8 cellular contexts compared by ENCODE assay signal in genomic region chr12:57459055-57459749, GRCh38. TPM values are rescaled to one million over a fixed set of nuclear protein-coding genes. Genes with fewer than 3 reads are reported as not detected.
A peak's percentile ranks its signal among the peaks of the same experiment; 100 is the strongest.
DNase-seq lines count a peak whose midpoint lies in the region; ATAC-seq and TF ChIP-seq lines count a peak whose summit lies in the region.

No MANE protein-coding gene starts in this region.

- H3K36me3 ChIP-seq in DND-41 (ENCODE audit: insufficient read depth, low read length), result no peaks in the 10 kb centered on the region
- no peaks in the 10 kb centered on the region for H3K36me3 ChIP-seq in Karpas-422 (ENCODE audit: insufficient read depth, low read length)
- H3K36me3 ChIP-seq in Peyer's patch, result no peaks in the 10 kb centered on the region

- H3K79me2 ChIP-seq in DND-41 (ENCODE audit: insufficient read depth, low read length), result no peaks in the 10 kb centered on the region
- H3K79me2 ChIP-seq in Karpas-422 (ENCODE audit: low read length), result no peaks in the 10 kb centered on the region

- H4K20me1 ChIP-seq in DND-41 (ENCODE audit: insufficient read depth, low read length), result no peaks in the 10 kb centered on the region
- no peaks in the 10 kb centered on the region for H4K20me1 ChIP-seq in Karpas-422 (ENCODE audit: insufficient read depth, low read depth, low read length)

- TF ChIP-seq POLR2A in Peyer's patch (IDR thresholded peaks at IDR 0.05), result no peak

- H3K27me3 ChIP-seq in DND-41 (ENCODE audit: insufficient read depth, low read length, poor library complexity), result peaks cover 7% of the 10 kb centered on the region
- H3K27me3 ChIP-seq in Karpas-422 (ENCODE audit: low read length), result no peaks in the 10 kb centered on the region
- no peaks in the 10 kb centered on the region for H3K27me3 ChIP-seq in Peyer's patch

- peaks cover 60% of the 10 kb centered on the region for H3K4me1 Mint-ChIP-seq in activated T-helper 1 cell treated with anti-CD3 and anti-CD28 coated beads, Interleukin-12 subunit alpha, Interleukin-12 subunit beta, Interleukin-2, Interleukin-4 antibody, amounts not matched to agents 30 ng/mL and 10 ng/mL and 1 ng/mL, durations not matched to agents 14 hours and 24 hours and 36 hours (ENCODE audit: low read depth)
- H3K4me1 Mint-ChIP-seq in naive thymus-derived CD8-positive, alpha-beta T cell, result peaks cover 32 to 64% (median 44%) of the 10 kb centered on the region in 4 donors
- peaks cover 56 to 86% of the 10 kb centered on the region in 2 donors for H3K4me1 Mint-ChIP-seq in stimulated activated naive B cell treated with anti-CD40 and anti-IgM and Interleukin-4, amounts not matched to agents 10 μg/mL and 1 μg/mL and 100 μg/mL, for 72 hours

- H3K27ac Mint-ChIP-seq in activated T-helper 1 cell treated with anti-CD3 and anti-CD28 coated beads, Interleukin-12 subunit alpha, Interleukin-12 subunit beta, Interleukin-2, Interleukin-4 antibody, amounts not matched to agents 30 ng/mL and 10 ng/mL and 1 ng/mL, durations not matched to agents 14 hours and 24 hours and 36 hours, result peak overlapping the region; percentile 93
- peak overlapping the region; percentile 92 to 99 (median 97) for H3K27ac Mint-ChIP-seq in naive thymus-derived CD8-positive, alpha-beta T cell
- peak overlapping the region; percentile 99 for H3K27ac Mint-ChIP-seq in stimulated activated naive B cell treated with anti-CD40 and anti-IgM and Interleukin-4, amounts not matched to agents 10 μg/mL and 1 μg/mL and 100 μg/mL, for 72 hours

- H3K9me3 ChIP-seq in DND-41 (ENCODE audit: insufficient read depth, low read length, severe bottlenecking) (no peaks in the 10 kb centered on the region), Karpas-422 (ENCODE audit: low read length) (no peaks in the 10 kb centered on the region), Peyer's patch (no peaks in the 10 kb centered on the region)

- ATAC-seq in DND-41 (ENCODE audit: insufficient read depth, low read depth) (peak; percentile 85), GM21786 (IDR thresholded peaks at IDR 0.05; ENCODE audit: unreplicated experiment) (peak; percentile 38)
- ATAC-seq in naive thymus-derived CD8-positive, alpha-beta T cell, result peak; percentile 71 to 88
- ATAC-seq in stimulated activated naive B cell treated with anti-CD40 and anti-IgM and Interleukin-4, amounts not matched to agents 10 μg/mL and 1 μg/mL and 100 μg/mL, for 72 hours (replicated peaks), result peak; percentile 69 to 71

- H3K9me2 ChIP-seq in Karpas-422 (replicated peaks; ENCODE audit: insufficient read depth, low read length), result no peaks in the 10 kb centered on the region

- DNase-seq in DND-41, result peak; percentile 98
- DNase-seq in Karpas-422, result peak; percentile 98
- DNase-seq in Peyer's patch, result peak; percentile 92 to 97 (median 94)
- peak; percentile 90 for DNase-seq in activated T-helper 1 cell treated with anti-CD3 and anti-CD28 coated beads, Interleukin-12 subunit alpha, Interleukin-12 subunit beta, Interleukin-2, Interleukin-4 antibody, amounts not matched to agents 30 ng/mL and 10 ng/mL and 1 ng/mL, durations not matched to agents 14 hours and 24 hours and 36 hours (ENCODE audit: low spot score)
- DNase-seq in fibroblast of peridontal ligament (ENCODE audit: extremely low read depth), result peak; percentile 96
- DNase-seq in naive thymus-derived CD8-positive, alpha-beta T cell, result peak; percentile 82 to 98 (median 96)
- peak; percentile 94 for DNase-seq in stimulated activated naive B cell treated with anti-CD40 and anti-IgM and Interleukin-4, amounts not matched to agents 10 μg/mL and 1 μg/mL and 100 μg/mL, for 72 hours

- H3K4me1 ChIP-seq in DND-41 (ENCODE audit: insufficient read depth, low read length) (peaks cover 47% of the 10 kb centered on the region), Karpas-422 (ENCODE audit: low read length) (peaks cover 57% of the 10 kb centered on the region), Peyer's patch (peaks cover 8 to 48% (median 15%) of the 10 kb centered on the region in 4 donors)

- H3K9ac ChIP-seq in DND-41 (ENCODE audit: low read depth, low read length) (peak overlapping the region; percentile 56), Karpas-422 (ENCODE audit: low read length) (peak overlapping the region; percentile 83)

- POLR2A ChIA-PET in naive thymus-derived CD8-positive, alpha-beta T cell (lab: Charles Lee), result interaction anchor here (0.6 to 7.5 kb wide), 16 partner anchors 11 to 347 kb away, joined by 3 to 133 read pairs (median 4); partner anchors contain the start of genes ARHGAP9, ARHGEF25, B4GALNT1 and DDIT3

- H3K9me3 Mint-ChIP-seq in activated T-helper 1 cell treated with anti-CD3 and anti-CD28 coated beads, Interleukin-12 subunit alpha, Interleukin-12 subunit beta, Interleukin-2, Interleukin-4 antibody, amounts not matched to agents 30 ng/mL and 10 ng/mL and 1 ng/mL, durations not matched to agents 14 hours and 24 hours and 36 hours, result no peaks in the 10 kb centered on the region
- no peaks in the 10 kb centered on the region for H3K9me3 Mint-ChIP-seq in naive thymus-derived CD8-positive, alpha-beta T cell
- H3K9me3 Mint-ChIP-seq in stimulated activated naive B cell treated with anti-CD40 and anti-IgM and Interleukin-4, amounts not matched to agents 10 μg/mL and 1 μg/mL and 100 μg/mL, for 72 hours, result no peaks in the 10 kb centered on the region

- H3K4me3 ChIP-seq in DND-41 (ENCODE audit: low read depth in 1 of 2, low read length in 2 of 2) (peak overlapping the region; percentile 30 to 70; a peak in 3 of 4 replicates), Karpas-422 (ENCODE audit: low read length) (peak overlapping the region; percentile 74), Peyer's patch (peak overlapping the region; percentile 59 to 74 (median 67))

- TF ChIP-seq CTCF in DND-41 (IDR thresholded peaks at IDR 0.05; ENCODE audit: borderline replicate concordance, extremely low read depth, low read length, poor library complexity, severe bottlenecking) (peak; percentile 99), Peyer's patch (IDR thresholded peaks at IDR 0.05) (peak; percentile 96 to 99 (median 98))

- intact Hi-C loops in activated T-helper 1 cell treated with anti-CD3 and anti-CD28 coated beads, Interleukin-12 subunit alpha, Interleukin-12 subunit beta, Interleukin-2, Interleukin-4 antibody, amounts not matched to agents 30 ng/mL and 10 ng/mL and 1 ng/mL, durations not matched to agents 14 hours and 24 hours and 36 hours (cut with micrococcal nuclease), result loop anchor here (1.0 kb wide), 9 partner anchors 28 to 246 kb away; partner anchors contain the start of genes DCTN2, DDIT3 and R3HDM2

- H3K27me3 Mint-ChIP-seq in activated T-helper 1 cell treated with anti-CD3 and anti-CD28 coated beads, Interleukin-12 subunit alpha, Interleukin-12 subunit beta, Interleukin-2, Interleukin-4 antibody, amounts not matched to agents 30 ng/mL and 10 ng/mL and 1 ng/mL, durations not matched to agents 14 hours and 24 hours and 36 hours (ENCODE audit: insufficient read depth), result peaks cover 21% of the 10 kb centered on the region
- H3K27me3 Mint-ChIP-seq in naive thymus-derived CD8-positive, alpha-beta T cell, result peaks cover 0 to 3% (median 0%) of the 10 kb centered on the region in 5 donors
- no peaks in the 10 kb centered on the region for H3K27me3 Mint-ChIP-seq in stimulated activated naive B cell treated with anti-CD40 and anti-IgM and Interleukin-4, amounts not matched to agents 10 μg/mL and 1 μg/mL and 100 μg/mL, for 72 hours

- peak overlapping the region; percentile 96 for H3K4me2 ChIP-seq in DND-41 (ENCODE audit: insufficient read depth, low read length)
- H3K4me2 ChIP-seq in Karpas-422 (ENCODE audit: low read depth, low read length, poor library complexity, severe bottlenecking), result peak overlapping the region; percentile 98

- H3K36me3 Mint-ChIP-seq in activated T-helper 1 cell treated with anti-CD3 and anti-CD28 coated beads, Interleukin-12 subunit alpha, Interleukin-12 subunit beta, Interleukin-2, Interleukin-4 antibody, amounts not matched to agents 30 ng/mL and 10 ng/mL and 1 ng/mL, durations not matched to agents 14 hours and 24 hours and 36 hours (ENCODE audit: low read depth), result no peaks in the 10 kb centered on the region
- no peaks in the 10 kb centered on the region for H3K36me3 Mint-ChIP-seq in naive thymus-derived CD8-positive, alpha-beta T cell
- peaks cover 0 to 3% of the 10 kb centered on the region in 2 donors for H3K36me3 Mint-ChIP-seq in stimulated activated naive B cell treated with anti-CD40 and anti-IgM and Interleukin-4, amounts not matched to agents 10 μg/mL and 1 μg/mL and 100 μg/mL, for 72 hours

- H3K27ac ChIP-seq in DND-41 (ENCODE audit: low read length) (peak overlapping the region; percentile 90), Karpas-422 (ENCODE audit: low read length) (peak overlapping the region; percentile 90), Peyer's patch (peak overlapping the region; percentile 71 to 89 (median 81))

- H3K4me3 Mint-ChIP-seq in activated T-helper 1 cell treated with anti-CD3 and anti-CD28 coated beads, Interleukin-12 subunit alpha, Interleukin-12 subunit beta, Interleukin-2, Interleukin-4 antibody, amounts not matched to agents 30 ng/mL and 10 ng/mL and 1 ng/mL, durations not matched to agents 14 hours and 24 hours and 36 hours, result peak overlapping the region; percentile 94
- peak overlapping the region; percentile 80 to 99 (median 96) for H3K4me3 Mint-ChIP-seq in naive thymus-derived CD8-positive, alpha-beta T cell
- peak overlapping the region; percentile 85 to 96 for H3K4me3 Mint-ChIP-seq in stimulated activated naive B cell treated with anti-CD40 and anti-IgM and Interleukin-4, amounts not matched to agents 10 μg/mL and 1 μg/mL and 100 μg/mL, for 72 hours

- H2AFZ ChIP-seq in DND-41 (ENCODE audit: low read depth, low read length) (peak overlapping the region; percentile 94), Karpas-422 (ENCODE audit: low read length) (peak overlapping the region; percentile 84)

RNA-seq across cellular contexts. Expression of gene GLI1, which starts 0.4 kb away (rescaled TPM):
- total RNA-seq in Karpas-422 (2014; rRNA removed; shearing (Covaris generic); ENCODE audit: low replicate concordance), result 1.9 and 9.3 TPM in 2 replicates
- 1 to 10 TPM in 2 of 4 donors, under 1 TPM in 2; 0.67 to 2.1 (median 1.3) TPM for total RNA-seq in Peyer's patch
- 1.5 and 2.5 TPM in 2 replicates for total RNA-seq in activated T-helper 1 cell treated with anti-CD3 and anti-CD28 coated beads, Interleukin-12 subunit alpha, Interleukin-12 subunit beta, Interleukin-2, Interleukin-4 antibody, amounts not matched to agents 30 ng/mL and 10 ng/mL and 1 ng/mL, durations not matched to agents 14 hours and 24 hours and 36 hours
- total RNA-seq in naive thymus-derived CD8-positive, alpha-beta T cell, result 1 to 10 TPM; 1.9 to 2.7 TPM
- polyA plus RNA-seq in naive thymus-derived CD8-positive, alpha-beta T cell, result not detected

RNA-seq across cellular contexts. Expression of gene INHBE, which starts 4.1 kb away (rescaled TPM):
- 14.3 and 17.9 TPM in 2 replicates for total RNA-seq in Karpas-422 (2014; rRNA removed; shearing (Covaris generic); ENCODE audit: low replicate concordance)
- total RNA-seq in Peyer's patch, result not detected
- 0.22 and 0.41 TPM in 2 replicates for total RNA-seq in activated T-helper 1 cell treated with anti-CD3 and anti-CD28 coated beads, Interleukin-12 subunit alpha, Interleukin-12 subunit beta, Interleukin-2, Interleukin-4 antibody, amounts not matched to agents 30 ng/mL and 10 ng/mL and 1 ng/mL, durations not matched to agents 14 hours and 24 hours and 36 hours
- total RNA-seq in naive thymus-derived CD8-positive, alpha-beta T cell, result not detected
- under 1 TPM in 1 of 3 donors, not detected in 2; 0.16 TPM for polyA plus RNA-seq in naive thymus-derived CD8-positive, alpha-beta T cell

RNA-seq across cellular contexts. Expression of gene ARHGAP9, which starts 20.5 kb away (rescaled TPM):
- total RNA-seq in Karpas-422 (2014; rRNA removed; shearing (Covaris generic); ENCODE audit: low replicate concordance), result 6.7 and 12.3 TPM in 2 replicates
- total RNA-seq in Peyer's patch, result 100 to 1,000 TPM in 1 of 4 donors, 10 to 100 TPM in 3; 16.5 to 220 (median 28.2) TPM
- 102 TPM in 2 replicates for total RNA-seq in activated T-helper 1 cell treated with anti-CD3 and anti-CD28 coated beads, Interleukin-12 subunit alpha, Interleukin-12 subunit beta, Interleukin-2, Interleukin-4 antibody, amounts not matched to agents 30 ng/mL and 10 ng/mL and 1 ng/mL, durations not matched to agents 14 hours and 24 hours and 36 hours
- total RNA-seq in naive thymus-derived CD8-positive, alpha-beta T cell, result 100 to 1,000 TPM; 287 to 291 TPM
- 100 to 1,000 TPM; 136 to 240 (median 150) TPM for polyA plus RNA-seq in naive thymus-derived CD8-positive, alpha-beta T cell

RNA-seq across cellular contexts. Expression of gene INHBC, which starts 24.6 kb away (rescaled TPM):
- 0.11 TPM in 1 of 2 replicates, not detected in the other for total RNA-seq in Karpas-422 (2014; rRNA removed; shearing (Covaris generic); ENCODE audit: low replicate concordance)
- total RNA-seq in Peyer's patch, result not detected
- 0.15 TPM in 1 of 2 replicates, not detected in the other for total RNA-seq in activated T-helper 1 cell treated with anti-CD3 and anti-CD28 coated beads, Interleukin-12 subunit alpha, Interleukin-12 subunit beta, Interleukin-2, Interleukin-4 antibody, amounts not matched to agents 30 ng/mL and 10 ng/mL and 1 ng/mL, durations not matched to agents 14 hours and 24 hours and 36 hours
- under 1 TPM; 0.18 to 0.19 TPM for total RNA-seq in naive thymus-derived CD8-positive, alpha-beta T cell
- polyA plus RNA-seq in naive thymus-derived CD8-positive, alpha-beta T cell, result not detected

RNA-seq across cellular contexts. Expression of gene R3HDM2, which starts 28.4 kb away (rescaled TPM):
- 31.9 and 39.0 TPM in 2 replicates for total RNA-seq in Karpas-422 (2014; rRNA removed; shearing (Covaris generic); ENCODE audit: low replicate concordance)
- total RNA-seq in Peyer's patch, result 100 to 1,000 TPM in 1 of 4 donors, 10 to 100 TPM in 3; 23.1 to 145 (median 54.8) TPM
- total RNA-seq in activated T-helper 1 cell treated with anti-CD3 and anti-CD28 coated beads, Interleukin-12 subunit alpha, Interleukin-12 subunit beta, Interleukin-2, Interleukin-4 antibody, amounts not matched to agents 30 ng/mL and 10 ng/mL and 1 ng/mL, durations not matched to agents 14 hours and 24 hours and 36 hours, result 39.0 and 44.6 TPM in 2 replicates
- total RNA-seq in naive thymus-derived CD8-positive, alpha-beta T cell, result 100 to 1,000 TPM; 104 to 115 TPM
- 10 to 100 TPM in 1 of 3 donors, 1 to 10 TPM in 2; 5.4 to 17.3 (median 7.4) TPM for polyA plus RNA-seq in naive thymus-derived CD8-positive, alpha-beta T cell

Comparison
In these comparisons a context has a peak if more than half of its experiments do, and no peak if none do; other contexts are left out.
1. Peak in every context shown above with its lines: DNase-seq, ATAC-seq, H3K4me3 ChIP-seq and H3K27ac ChIP-seq.
2. RNA of gene INHBE, which starts 4.1 kb away (total RNA-seq): 14.3 to 17.9 TPM in Karpas-422; 0.22 to 0.41 TPM in activated T-helper 1 cell treated with anti-CD3 and anti-CD28 coated beads, Interleukin-12 subunit alpha, Interleukin-12 subunit beta, Interleukin-2, Interleukin-4 antibody, amounts not matched to agents 30 ng/mL and 10 ng/mL and 1 ng/mL, durations not matched to agents 14 hours and 24 hours and 36 hours, not detected in naive thymus-derived CD8-positive, alpha-beta T cell and not detected in Peyer's patch; every median in the first group is over 10 times any median in the second.